Comparison of ENCODE assay signal across 9 cellular contexts in genomic region chr5:96651948-96652753, GRCh38. TPM values are rescaled to one million over a fixed set of nuclear protein-coding genes. Genes with fewer than 3 reads are reported as not detected.
A peak's percentile ranks its signal among the peaks of the same experiment; 100 is the strongest.
DNase-seq lines count a peak whose midpoint lies in the region; ATAC-seq, FAIRE-seq and TF ChIP-seq lines count a peak whose summit lies in the region.
"Had no signal": no experiment of that assay in that cellular context is flagged by ENCODE, and none has a peak within 500 bp of the region (broad histone marks: within the 10 kb centered on the region; RNA-seq: fewer than 3 reads in every experiment).

No MANE protein-coding gene starts in this region.

- no peaks in the 10 kb centered on the region for H3K9me3 Mint-ChIP-seq in effector memory CD8-positive, alpha-beta T cell
- no peaks in the 10 kb centered on the region for H3K9me3 Mint-ChIP-seq in CD8-positive, alpha-beta memory T cell

- ATAC-seq in effector memory CD8-positive, alpha-beta T cell (replicated peaks), result no peak

- H3K4me3 ChIP-seq in AG09309 (ENCODE audit: control insufficient read depth, low read depth, low read length) (no peak overlapping the region), fibroblast of villous mesenchyme (ENCODE audit: low read depth, low read length) (no peak overlapping the region)
- no peak overlapping the region for H3K4me3 ChIP-seq in CD8-positive, alpha-beta memory T cell (ENCODE audit: low read length)

- TF ChIP-seq CTCF in AG09309 (IDR thresholded peaks at IDR 0.05; ENCODE audit: control insufficient read depth, insufficient read depth, low read depth, low read length, missing control alignments) (peak; percentile 45), fibroblast of villous mesenchyme (IDR thresholded peaks at IDR 0.05; ENCODE audit: insufficient read depth, low read depth, low read length) (peak; percentile 45)

- no peak for TF ChIP-seq POLR2A in GM12892 (IDR thresholded peaks at IDR 0.05; ENCODE audit: low read depth, low read length)

- no peaks in the 10 kb centered on the region for H3K27me3 ChIP-seq in CD8-positive, alpha-beta memory T cell (ENCODE audit: insufficient read depth, low read length, poor library complexity, severe bottlenecking)

- H3K4me1 Mint-ChIP-seq in effector memory CD8-positive, alpha-beta T cell (ENCODE audit: low read depth in 2 of 2), result peaks cover 29 to 32% of the 10 kb centered on the region in 2 donors
- H3K4me1 Mint-ChIP-seq in CD8-positive, alpha-beta memory T cell, result peaks cover 26 to 37% (median 29%) of the 10 kb centered on the region in 3 donors

- POLR2A ChIA-PET in CD8-positive, alpha-beta memory T cell (lab: Charles Lee), result interaction anchor here (0.7 to 0.9 kb wide), 2 partner anchors 10 to 50 kb away, joined by 3 to 4 read pairs; partner anchors contain the start of gene CAST

- no peaks in the 10 kb centered on the region for H3K9me3 ChIP-seq in CD8-positive, alpha-beta memory T cell (ENCODE audit: low read length)

- H3K36me3 Mint-ChIP-seq in effector memory CD8-positive, alpha-beta T cell (ENCODE audit: insufficient read depth), result peaks cover 4% of the 10 kb centered on the region
- no peaks in the 10 kb centered on the region for H3K36me3 Mint-ChIP-seq in CD8-positive, alpha-beta memory T cell

- no peak overlapping the region for H3K4me3 Mint-ChIP-seq in effector memory CD8-positive, alpha-beta T cell
- H3K4me3 Mint-ChIP-seq in CD8-positive, alpha-beta memory T cell, result no peak overlapping the region

- H3K27ac Mint-ChIP-seq in effector memory CD8-positive, alpha-beta T cell, result no peak overlapping the region
- no peak overlapping the region for H3K27ac Mint-ChIP-seq in CD8-positive, alpha-beta memory T cell

- FAIRE-seq in GM12892 (lab: Jason Lieb, UNC), result peak; percentile 81

- no peaks in the 10 kb centered on the region for H3K36me3 ChIP-seq in CD8-positive, alpha-beta memory T cell (ENCODE audit: insufficient read depth, low read length)

- CTCF ChIA-PET in CD8-positive, alpha-beta memory T cell (lab: Charles Lee), result interaction anchor here (1.2 to 1.3 kb wide), 2 partner anchors 10 to 38 kb away, joined by 3 to 4 read pairs; partner anchors contain the start of gene CAST

- no peak overlapping the region for H3K27ac ChIP-seq in CD8-positive, alpha-beta memory T cell (ENCODE audit: low read depth, low read length)
- H3K27ac ChIP-seq: SK-N-MC had no signal

- DNase-seq in AG09309 (ENCODE audit: low read depth) (no peak), GM12892 (ENCODE audit: insufficient read length) (no peak), RKO (ENCODE audit: low spot score) (peak; percentile 49), fibroblast of villous mesenchyme (ENCODE audit: low read depth) (no peak), GF-D8 (lab: John Stamatoyannopoulos, UW) (no peak), epidermal melanocyte (ENCODE audit: insufficient read length, low spot score) (no peak)
- no peak for DNase-seq in effector memory CD8-positive, alpha-beta T cell
- no peak for DNase-seq in CD8-positive, alpha-beta memory T cell

- peaks cover 10% of the 10 kb centered on the region for H3K4me1 ChIP-seq in CD8-positive, alpha-beta memory T cell (ENCODE audit: insufficient read depth, low read length)

- H3K27me3 Mint-ChIP-seq in effector memory CD8-positive, alpha-beta T cell, result no peaks in the 10 kb centered on the region
- H3K27me3 Mint-ChIP-seq in CD8-positive, alpha-beta memory T cell, result peaks cover 0 to 14% of the 10 kb centered on the region in 2 donors

RNA-seq across cellular contexts. Expression of gene CAST, which starts 10.0 kb away (rescaled TPM):
- polyA plus RNA-seq in GM12892 (2012; ENCODE audit: missing spikeins), result 67.8 TPM
- total RNA-seq in fibroblast of villous mesenchyme, result 160 and 200 TPM in 2 replicates
- 100 to 1,000 TPM; 127 to 134 TPM for total RNA-seq in CD8-positive, alpha-beta memory T cell
- 94.6 TPM for polyA plus RNA-seq in CD8-positive, alpha-beta memory T cell
